In genomic region chr3:114660808-114661207, GRCh38 we compare ENCODE assay signal across 1 cellular context.
TF ChIP-seq lines count a peak whose summit lies in the region.

No MANE protein-coding gene starts in this region.

TF ChIP-seq in IMR-90, 13 proteins besides CTCF, POLR2A, EP300 and RAD21 (continued from another document):
- TF ChIP-seq ELK1 (IDR thresholded peaks at IDR 0.05; ENCODE audit: borderline replicate concordance, low read depth, low read length) (no peak), CEBPB (IDR thresholded peaks at IDR 0.05; ENCODE audit: low read depth, low read length) (no peak), RFX5 (IDR thresholded peaks at IDR 0.05; ENCODE audit: low read depth, low read length) (no peak), RCOR1 (IDR thresholded peaks at IDR 0.05; ENCODE audit: insufficient replicate concordance, low read length) (no peak), NFE2L2 (IDR thresholded peaks at IDR 0.05; ENCODE audit: low read depth, low read length) (no peak), SMC3 (IDR thresholded peaks at IDR 0.05; ENCODE audit: low read depth, low read length) (no peak), CHD1 (IDR thresholded peaks at IDR 0.05; ENCODE audit: low read depth, low read length) (no peak), MAZ (IDR thresholded peaks at IDR 0.05; ENCODE audit: borderline replicate concordance, low read depth, low read length) (no peak), MAFK (IDR thresholded peaks at IDR 0.05; ENCODE audit: low read depth, low read length) (no peak), BHLHE40 (IDR thresholded peaks at IDR 0.05; ENCODE audit: low read depth, low read length) (no peak), MXI1 (IDR thresholded peaks at IDR 0.05; ENCODE audit: borderline replicate concordance, low read depth, low read length) (no peak)
